8 cellular contexts compared by ENCODE assay signal in genomic region chr12:9669534-9669933, GRCh38. TPM values are rescaled to one million over a fixed set of nuclear protein-coding genes. Genes with fewer than 3 reads are reported as not detected.
A peak's percentile ranks its signal among the peaks of the same experiment; 100 is the strongest.
DNase-seq lines count a peak whose midpoint lies in the region; ATAC-seq and TF ChIP-seq lines count a peak whose summit lies in the region.

Gene CLEC2D, plus strand, starts transcription at chr12:9669713. Its CDS starts 22 bp downstream, at chr12:9669735.

- no peaks in the 10 kb centered on the region for H3K9me3 Mint-ChIP-seq in CD4-positive, alpha-beta memory T cell
- H3K9me3 Mint-ChIP-seq in central memory CD8-positive, alpha-beta T cell = no peaks in the 10 kb centered on the region

- peaks cover 47 to 80% (median 57%) of the 10 kb centered on the region in 4 donors for H3K4me1 Mint-ChIP-seq in CD4-positive, alpha-beta memory T cell
- peaks cover 65% of the 10 kb centered on the region for H3K4me1 Mint-ChIP-seq in central memory CD8-positive, alpha-beta T cell

- no TSS peak for BruUV-seq in A673 (replicated peaks; lab: Mats Ljungman, UMichigan)

- ATAC-seq in GM19467 (IDR thresholded peaks at IDR 0.05; ENCODE audit: unreplicated experiment) (peak; percentile 37), HG03565 (IDR thresholded peaks at IDR 0.05; ENCODE audit: unreplicated experiment) (peak; percentile 33), Right ventricle myocardium inferior (no peak)
- peak; percentile 55 for ATAC-seq in central memory CD8-positive, alpha-beta T cell (replicated peaks; ENCODE audit: extremely low read depth, poor library complexity, severe bottlenecking)

- TF ChIP-seq CTCF in A673 (conservative IDR thresholded peaks at IDR 0.05; ENCODE audit: low read depth, low read length) = no peak

- H3K27me3 Mint-ChIP-seq in CD4-positive, alpha-beta memory T cell = no peaks in the 10 kb centered on the region
- no peaks in the 10 kb centered on the region for H3K27me3 Mint-ChIP-seq in central memory CD8-positive, alpha-beta T cell

- no peaks in the 10 kb centered on the region for H3K27me3 ChIP-seq in CD4-positive, alpha-beta memory T cell (ENCODE audit: insufficient read depth, low read length)
- no peaks in the 10 kb centered on the region for H3K27me3 ChIP-seq in A673 (replicated peaks; ENCODE audit: insufficient read depth, low read depth, low read length, poor library complexity)

- no peaks in the 10 kb centered on the region for H3K9me3 ChIP-seq in CD4-positive, alpha-beta memory T cell (ENCODE audit: control insufficient read depth in 1 of 2, low read length in 2 of 2)
- H3K9me3 ChIP-seq in A673 (ENCODE audit: low read depth, low read length, poor library complexity, severe bottlenecking) = no peaks in the 10 kb centered on the region

- H3K36me3 ChIP-seq in CD4-positive, alpha-beta memory T cell (ENCODE audit: insufficient read depth, low read length) = no peaks in the 10 kb centered on the region
- H3K36me3 ChIP-seq in A673 (ENCODE audit: insufficient read depth, low read length, poor library complexity, severe bottlenecking) = no peaks in the 10 kb centered on the region

- intact Hi-C loops in CD4-positive, alpha-beta memory T cell (cut with micrococcal nuclease) = loop anchor here (1.0 kb wide), 2 partner anchors 8 to 18 kb away; no protein-coding TSS in a partner anchor
- intact Hi-C loops in A673 (cut with micrococcal nuclease; ENCODE audit: unreplicated experiment) = no loop called here
- intact Hi-C loops in Right ventricle myocardium inferior (cut with DNase I) = no loop called here

- H3K4me1 ChIP-seq in CD4-positive, alpha-beta memory T cell (ENCODE audit: insufficient read depth, low read length) = peaks cover 70% of the 10 kb centered on the region
- H3K4me1 ChIP-seq in A673 (ENCODE audit: insufficient read depth, low read length, poor library complexity, severe bottlenecking) = no peaks in the 10 kb centered on the region

- peak within 1 kb of the TSS; percentile 79 for H3K27ac ChIP-seq in CD4-positive, alpha-beta memory T cell (ENCODE audit: low read depth, low read length)
- H3K27ac ChIP-seq in A673 (ENCODE audit: low read depth, low read length, poor library complexity, severe bottlenecking) = no peak within 1 kb of the TSS

- peak; percentile 57 to 82 (median 74) for DNase-seq in CD4-positive, alpha-beta memory T cell
- DNase-seq in central memory CD8-positive, alpha-beta T cell (ENCODE audit: low spot score in 2 of 2) = peak in 1 of 2 donors; percentile 31
- DNase-seq in A673 (ENCODE audit: low spot score) = no peak
- no peak for DNase-seq in Right ventricle myocardium inferior (ENCODE audit: missing footprints)
- no peak for DNase-seq in NCI-H146 (lab: John Stamatoyannopoulos, UW)
- DNase-seq in NCI-H446 treated with DMSO at 0.1 percent for 48 hours (lab: John Stamatoyannopoulos, UW) = no peak

- H3K4me3 ChIP-seq in CD4-positive, alpha-beta memory T cell (ENCODE audit: low read length in 2 of 2) = peak within 1 kb of the TSS; percentile 74 to 80
- no peak within 1 kb of the TSS for H3K4me3 ChIP-seq in A673 (ENCODE audit: low read depth, low read length, poor library complexity, severe bottlenecking)

- peaks cover 42 to 56% of the 10 kb centered on the region in 2 donors for H3K36me3 Mint-ChIP-seq in CD4-positive, alpha-beta memory T cell
- peaks cover 46% of the 10 kb centered on the region for H3K36me3 Mint-ChIP-seq in central memory CD8-positive, alpha-beta T cell (ENCODE audit: insufficient read depth)

- peak within 1 kb of the TSS; percentile 87 to 95 (median 94) for H3K4me3 Mint-ChIP-seq in CD4-positive, alpha-beta memory T cell
- H3K4me3 Mint-ChIP-seq in central memory CD8-positive, alpha-beta T cell = peak within 1 kb of the TSS; percentile 87

- peak within 1 kb of the TSS; percentile 85 to 98 (median 96) for H3K27ac Mint-ChIP-seq in CD4-positive, alpha-beta memory T cell
- H3K27ac Mint-ChIP-seq in central memory CD8-positive, alpha-beta T cell (ENCODE audit: low read depth) = peak within 1 kb of the TSS; percentile 91

- CTCF ChIA-PET in CD4-positive, alpha-beta memory T cell (lab: Charles Lee; ENCODE audit: partially characterized antibody) = interaction anchor here (0.6 to 2.7 kb wide), 15 partner anchors 10 to 92 kb away, joined by 3 to 20 read pairs (median 4); no protein-coding TSS in a partner anchor
- CTCF ChIA-PET in A673 (lab: Charles Lee) = no interaction called here

- POLR2A ChIA-PET in CD4-positive, alpha-beta memory T cell (lab: Charles Lee; ENCODE audit: partially characterized antibody) = interaction anchor here (0.7 to 25.7 kb wide), 16 partner anchors 13 to 199 kb away, joined by 3 to 881 read pairs (median 16); partner anchors contain the start of genes CD69 and CLEC2B
- POLR2A ChIA-PET in A673 (lab: Charles Lee; ENCODE audit: low non-redundant PET) = no interaction called here

RNA-seq across cellular contexts. Expression of gene CLEC2D, which starts in this region (rescaled TPM):
- total RNA-seq in CD4-positive, alpha-beta memory T cell = 100 to 1,000 TPM; 294 to 297 TPM
- 100 to 1,000 TPM; 241 to 288 TPM for polyA plus RNA-seq in CD4-positive, alpha-beta memory T cell
- total RNA-seq in A673 (2021) = 1.6 and 2.2 TPM in 2 replicates
- 3.0 TPM for total RNA-seq in Right ventricle myocardium inferior

Comparison
In these comparisons a context has a peak if more than half of its experiments do, and no peak if none do; other contexts are left out.
1. RNA of gene CLEC2D (total RNA-seq): 294 to 297 TPM in CD4-positive, alpha-beta memory T cell; 3.0 TPM in Right ventricle myocardium inferior (single experiment) and 1.6 to 2.2 TPM in A673; every median in the first group is over 10 times any median in the second.
2. DNase-seq: peak in CD4-positive, alpha-beta memory T cell (5 of 5); none in A673 (single experiment), Right ventricle myocardium inferior (single experiment), NCI-H146 (single experiment) and NCI-H446 treated with DMSO at 0.1 percent for 48 hours (single experiment).